Comparison of ENCODE assay signal across 18 cellular contexts in genomic region chr1:156407344-156407743, GRCh38. TPM values are rescaled to one million over a fixed set of nuclear protein-coding genes. Genes with fewer than 3 reads are reported as not detected.
DNase-seq lines count a peak whose midpoint lies in the region; ATAC-seq and TF ChIP-seq lines count a peak whose summit lies in the region.
"Had no signal": no experiment of that assay in that cellular context is flagged by ENCODE, and none has a peak within 500 bp of the region (broad histone marks: within the 10 kb centered on the region; RNA-seq: fewer than 3 reads in every experiment).

No MANE protein-coding gene starts in this region.

- no peaks in the 10 kb centered on the region for H3K36me3 ChIP-seq in ovary

- H3K9me3 ChIP-seq in ovary, result no peaks in the 10 kb centered on the region
- H3K9me3 ChIP-seq: testis had no signal

- H3K27ac ChIP-seq in angular gyrus (ENCODE audit: low read depth, low read length), result peak overlapping the region; percentile 95
- no peak overlapping the region for H3K27ac ChIP-seq in ovary
- H3K27ac ChIP-seq: testis had no signal

- H3K27me3 ChIP-seq in ovary, result no peaks in the 10 kb centered on the region
- H3K27me3 ChIP-seq: testis had no signal

- no peak for TF ChIP-seq CTCF in ovary (IDR thresholded peaks at IDR 0.05)

- DNase-seq in D341Med (ENCODE audit: low spot score), result peak; percentile 94
- DNase-seq in NAMALWA (ENCODE audit: low spot score), result peak; percentile 41
- DNase-seq in medulla oblongata (ENCODE audit: extremely low spot score), result peak; percentile 80
- no peak for DNase-seq in Kasumi-1 (lab: John Stamatoyannopoulos, UW)
- DNase-seq in ovary, result no peak
- DNase-seq in stimulated activated CD4-positive, alpha-beta T cell treated with anti-CD3 and anti-CD28 coated beads, Interleukin-15, amount 100 ng/mL, for 24 hours, result no peak
- DNase-seq: activated CD4-positive, alpha-beta T cell treated with anti-CD3 and anti-CD28 coated beads, Interleukin-2, amount 10 ng/mL, durations not matched to agents 7 days and 5 days; activated T-cell treated with anti-CD3 and anti-CD28 coated beads, Interleukin-2, amount 50 U/mL, for 24 hours; DMS153; effector memory CD8-positive, alpha-beta T cell; naive thymus-derived CD4-positive, alpha-beta T cell; NCI-H1436; OCI-M1; right cardiac atrium; testis had no signal

- no peaks in the 10 kb centered on the region for H3K4me1 ChIP-seq in ovary (ENCODE audit: insufficient read depth)
- H3K4me1 ChIP-seq: testis had no signal

- no peak for TF ChIP-seq EP300 in ovary (IDR thresholded peaks at IDR 0.05)

- no peak for ATAC-seq in HG02642 (IDR thresholded peaks at IDR 0.05; ENCODE audit: poor library complexity, unreplicated experiment)
- ATAC-seq: activated naive CD4-positive, alpha-beta T cell treated with anti-CD3 and anti-CD28 coated beads, Interleukin-2, amount 50 U/mL, for 72 hours; effector memory CD8-positive, alpha-beta T cell; naive thymus-derived CD4-positive, alpha-beta T cell; right cardiac atrium had no signal

- intact Hi-C loops in ovary (cut with DNase I), result no loop called here

- TF ChIP-seq POLR2A in ovary (IDR thresholded peaks at IDR 0.05), result no peak

- WGBS in ovary, 3 donors, result 53 to 61% (median 53%) methylated on average over 6 of the region's 6 CpGs

- H3K4me3 ChIP-seq in ovary, result no peak overlapping the region
- H3K4me3 ChIP-seq: testis had no signal

RNA-seq across cellular contexts. Expression of gene RHBG, which starts 38.3 kb away (rescaled TPM):
- total RNA-seq in ovary, result 10 to 100 TPM in 4 of 7 donors, 1 to 10 TPM in 3; 2.3 to 27.4 (median 13.6) TPM
- 10 to 100 TPM in 1 of 2 donors, 1 to 10 TPM in 1; 2.5 to 19.5 TPM for polyA plus RNA-seq in ovary
- total RNA-seq: activated CD4-positive, alpha-beta T cell treated with anti-CD3 and anti-CD28 coated beads, Interleukin-2, amount 10 ng/mL, durations not matched to agents 7 days and 5 days; activated naive CD4-positive, alpha-beta T cell treated with anti-CD3 and anti-CD28 coated beads, Interleukin-2, amount 50 U/mL, for 72 hours; naive thymus-derived CD4-positive, alpha-beta T cell; right cardiac atrium had no signal
- polyA plus RNA-seq: naive thymus-derived CD4-positive, alpha-beta T cell had no signal

Comparison
In these comparisons a context has a peak if more than half of its experiments do, and no peak if none do; other contexts are left out.
1. DNase-seq: peak in D341Med (single experiment), NAMALWA (single experiment) and medulla oblongata (single experiment); none in Kasumi-1 (0 of 2), ovary (0 of 5) and stimulated activated CD4-positive, alpha-beta T cell treated with anti-CD3 and anti-CD28 coated beads, Interleukin-15, amount 100 ng/mL, for 24 hours (single experiment).